In genomic region chr5:142748568-142749249, GRCh38 we compare ENCODE assay signal across 9 cellular contexts. TPM values are rescaled to one million over a fixed set of nuclear protein-coding genes. Genes with fewer than 3 reads are reported as not detected.
DNase-seq lines count a peak whose midpoint lies in the region; ATAC-seq, FAIRE-seq and TF ChIP-seq lines count a peak whose summit lies in the region.
"Had no signal": no experiment of that assay in that cellular context is flagged by ENCODE, and none has a peak within 500 bp of the region (broad histone marks: within the 10 kb centered on the region; RNA-seq: fewer than 3 reads in every experiment).

No MANE protein-coding gene starts in this region.

- H3K27me3 ChIP-seq in effector memory CD4-positive, alpha-beta T cell (replicated peaks; ENCODE audit: control insufficient read depth, insufficient read depth, low read length, poor library complexity, severe bottlenecking): no peaks in the 10 kb centered on the region
- H3K27me3 ChIP-seq in pancreas: no peaks in the 10 kb centered on the region

- 67 to 71% methylated on average over 2 of the region's 2 CpGs for WGBS in pancreas, 2 donors

- H3K36me3 ChIP-seq in effector memory CD4-positive, alpha-beta T cell (ENCODE audit: control insufficient read depth, insufficient read depth, low read length): no peaks in the 10 kb centered on the region
- H3K36me3 ChIP-seq in pancreas: no peaks in the 10 kb centered on the region

- no peak for FAIRE-seq in pancreas (lab: Jason Lieb, UNC)
- FAIRE-seq: islet of Langerhans had no signal

- H3K27ac ChIP-seq in effector memory CD4-positive, alpha-beta T cell (ENCODE audit: insufficient read depth, low read length, poor library complexity, severe bottlenecking): no peak overlapping the region
- H3K27ac ChIP-seq in pancreas: no peak overlapping the region

- no peaks in the 10 kb centered on the region for H3K4me1 ChIP-seq in effector memory CD4-positive, alpha-beta T cell (ENCODE audit: control insufficient read depth, insufficient read depth, low read length, poor library complexity, severe bottlenecking)
- H3K4me1 ChIP-seq in pancreas: peaks cover 0 to 8% (median 0%) of the 10 kb centered on the region in 3 donors

- intact Hi-C loops in pancreas (cut with DNase I): no loop called here

- DNase-seq in Daoy (ENCODE audit: low read depth) (peak; percentile 52), Kasumi-1 (lab: John Stamatoyannopoulos, UW) (peak; percentile 21 to 42), pancreas (peak in 4 of 6 donors; percentile 20 to 59 (median 42)), SKM-1 (lab: John Stamatoyannopoulos, UW; ENCODE audit: unreplicated experiment) (no peak), HuH-7.5 (ENCODE audit: low spot score) (no peak)
- DNase-seq in activated CD4-positive, alpha-beta T cell treated with anti-CD3 and anti-CD28 coated beads for 48 hours: peak; percentile 62
- DNase-seq in effector memory CD4-positive, alpha-beta T cell: peak; percentile 17 to 37 (median 21)

- ATAC-seq in pancreas (peak; percentile 61 to 82 (median 70)), HG03520 (IDR thresholded peaks at IDR 0.05; ENCODE audit: unreplicated experiment) (no peak)

- H3K9me3 ChIP-seq in effector memory CD4-positive, alpha-beta T cell (ENCODE audit: control insufficient read depth, low read length): no peaks in the 10 kb centered on the region
- H3K9me3 ChIP-seq in pancreas: no peaks in the 10 kb centered on the region

- H3K4me3 ChIP-seq in effector memory CD4-positive, alpha-beta T cell (ENCODE audit: insufficient read depth, low read depth, low read length, poor library complexity, severe bottlenecking): no peak overlapping the region
- no peak overlapping the region for H3K4me3 ChIP-seq in pancreas

- TF ChIP-seq CTCF in pancreas (IDR thresholded peaks at IDR 0.05): peak in 3 of 4 donors; percentile 18 to 40 (median 22)

RNA-seq across cellular contexts. Expression of gene ARHGAP26, which starts 21.5 kb away (rescaled TPM):
- 5.8 and 7.7 TPM in 2 replicates for total RNA-seq in Daoy (2014; rRNA removed; shearing (Covaris generic))
- total RNA-seq in pancreas: 10 to 100 TPM in 5 of 6 donors, 1 to 10 TPM in 1; 6.0 to 28.1 (median 10.4) TPM
- 1 to 10 TPM; 3.0 to 4.4 TPM for polyA plus RNA-seq in pancreas

Comparison
In these comparisons a context has a peak if more than half of its experiments do, and no peak if none do; other contexts are left out.
1. DNase-seq: peak in Daoy (single experiment), Kasumi-1 (2 of 2), activated CD4-positive, alpha-beta T cell treated with anti-CD3 and anti-CD28 coated beads for 48 hours (single experiment), effector memory CD4-positive, alpha-beta T cell (3 of 3) and pancreas (4 of 6); none in SKM-1 (single experiment) and HuH-7.5 (single experiment).